Comparison of ENCODE assay signal across 12 cellular contexts in genomic region chr1:8018492-8019228, GRCh38. TPM values are rescaled to one million over a fixed set of nuclear protein-coding genes. Genes with fewer than 3 reads are reported as not detected.
DNase-seq lines count a peak whose midpoint lies in the region; ATAC-seq, FAIRE-seq and TF ChIP-seq lines count a peak whose summit lies in the region.
"Had no signal": no experiment of that assay in that cellular context is flagged by ENCODE, and none has a peak within 500 bp of the region (broad histone marks: within the 10 kb centered on the region; RNA-seq: fewer than 3 reads in every experiment).

No MANE protein-coding gene starts in this region.

- FAIRE-seq in K562 (lab: Jason Lieb, UNC) = no peak
- FAIRE-seq: islet of Langerhans had no signal

- in situ Hi-C loops in GM23248 (cut with MboI) = no loop called here
- in situ Hi-C loops in K562 (cut with MboI) = loop anchor here (5.0 to 10.0 kb wide), 2 partner anchors 294 to 354 kb away; no protein-coding TSS in a partner anchor

- H3F3A ChIP-seq in GM23248 (ENCODE audit: insufficient read depth) = peaks cover 86% of the 10 kb centered on the region

- no peaks in the 10 kb centered on the region for H4K20me1 ChIP-seq in GM23248 (ENCODE audit: insufficient read depth)
- H4K20me1 ChIP-seq in K562 (replicated peaks; ENCODE audit: control insufficient read depth, insufficient read depth, low read length) = no peaks in the 10 kb centered on the region; the same call in 1 of the 2 replicates

- intact Hi-C loops in K562 (cut with micrococcal nuclease) (loop anchor here (5.0 kb wide), 1 partner anchor 351 kb away; no protein-coding TSS in a partner anchor), posterior vena cava (cut with DNase I) (loop anchor here in 1 of 2 donors (10.0 kb wide), 1 partner anchor 326 kb away; no protein-coding TSS in a partner anchor)

- ATAC-seq in K562 = no peak
- ATAC-seq in omental fat pad (ENCODE audit: low FRiP score) = no peak
- ATAC-seq: stimulated activated effector memory CD8-positive, alpha-beta T cell treated with anti-CD3 and anti-CD28 coated beads, Interleukin-12 subunit alpha, Interleukin-12 subunit beta, amount 100 ng/mL, for 72 hours had no signal

- H3K9ac ChIP-seq in GM23248 = no peak overlapping the region
- no peak overlapping the region for H3K9ac ChIP-seq in K562 (ENCODE audit: insufficient read depth in 1 of 2, low read depth in 2 of 2, low read length in 2 of 2)

- BruUV-seq in K562 (replicated peaks; lab: Mats Ljungman, UMichigan) = no TSS peak

- H3K9me1 ChIP-seq in K562 (ENCODE audit: control insufficient read depth, insufficient read depth, low read length) = no peaks in the 10 kb centered on the region

- no peak for DNase-seq in GM23248
- DNase-seq in K562 (ENCODE audit: extremely low read depth in 1 of 4, low spot score in 3 of 4) = no peak
- peak; percentile 66 for DNase-seq in islet precursor cell
- peak; percentile 68 for DNase-seq in retina
- no peak for DNase-seq in posterior vena cava (ENCODE audit: low spot score)
- no peak for DNase-seq in AG08396 (ENCODE audit: low spot score)
- no peak for DNase-seq in omental fat pad (ENCODE audit: low spot score)
- DNase-seq in C1 segment of cervical spinal cord (lab: John Stamatoyannopoulos, UW) = no peak
- DNase-seq: spleen, T-helper 9 cell had no signal

- CTCF ChIA-PET in K562 (lab: Yijun Ruan, JAX; ENCODE audit: low intra/inter-chr PET ratio) = interaction anchor here (1.3 kb wide), 1 partner anchor 36 kb away, joined by 3 read pairs; no protein-coding TSS in a partner anchor

- H3K79me2 ChIP-seq in GM23248 (ENCODE audit: insufficient read depth) (peaks cover 82% of the 10 kb centered on the region), K562 (ENCODE audit: control insufficient read depth, insufficient read depth, low read length) (no peaks in the 10 kb centered on the region)

- H3K27ac ChIP-seq in GM23248 (peak overlapping the region; percentile 3; the same call in 1 of the 2 replicates), K562 (ENCODE audit: extremely low read depth, low read depth, low read length) (no peak overlapping the region)
- H3K27ac ChIP-seq: spleen had no signal

- no peak for TF ChIP-seq CTCF in K562 (IDR thresholded peaks at IDR 0.05 in 2 of 3, conservative IDR thresholded peaks at IDR 0.05 in 1 of 3; ENCODE audit: insufficient read depth in 2 of 3, low read depth in 1 of 3, low read length in 3 of 3)
- TF ChIP-seq CTCF in omental fat pad (IDR thresholded peaks at IDR 0.05) = no peak

- H3K4me3 ChIP-seq in GM23248 (peak overlapping the region; percentile 13; the same call in 1 of the 2 replicates), K562 (no peak overlapping the region)
- H3K4me3 ChIP-seq: spleen had no signal

- no peaks in the 10 kb centered on the region for H3K9me3 ChIP-seq in GM23248 (ENCODE audit: low read depth)
- no peaks in the 10 kb centered on the region for H3K9me3 ChIP-seq in K562 (replicated peaks; ENCODE audit: control insufficient read depth, insufficient read depth, low read depth, low read length)
- H3K9me3 ChIP-seq: spleen had no signal

- no peak for TF ChIP-seq EP300 in K562 (IDR thresholded peaks at IDR 0.05; ENCODE audit: low read length)

- H3K36me3 ChIP-seq in GM23248 (ENCODE audit: low read depth) = no peaks in the 10 kb centered on the region
- H3K36me3 ChIP-seq in K562 (ENCODE audit: control insufficient read depth, insufficient read depth, low read length) = no peaks in the 10 kb centered on the region

- H2AFZ ChIP-seq in GM23248 (no peak overlapping the region), K562 (ENCODE audit: low read depth, low read length) (no peak overlapping the region)

- no peak overlapping the region for H3K4me2 ChIP-seq in GM23248 (ENCODE audit: unreplicated experiment)
- no peak overlapping the region for H3K4me2 ChIP-seq in K562 (ENCODE audit: insufficient read depth, low read length)

- no peaks in the 10 kb centered on the region for H3K27me3 ChIP-seq in GM23248 (replicated peaks; ENCODE audit: insufficient read depth)
- peaks cover 11 to 17% of the 10 kb centered on the region in 2 experiments for H3K27me3 ChIP-seq in K562 (ENCODE audit: control insufficient read depth in 2 of 2, insufficient read depth in 2 of 2, low read length in 2 of 2)

- H3K9me2 ChIP-seq in GM23248 (ENCODE audit: insufficient read depth) = no peaks in the 10 kb centered on the region

- no peak for TF ChIP-seq POLR2A in K562 (conservative IDR thresholded peaks at IDR 0.05)

- TF ChIP-seq RAD21 in K562 (CRISPR knock-in tag; conservative IDR thresholded peaks at IDR 0.05 in 1 of 2, IDR thresholded peaks at IDR 0.05 in 1 of 2) = no peak

- POLR2A ChIA-PET in K562 (lab: Yijun Ruan, JAX) = interaction anchor here (0.7 kb wide), 1 partner anchor 289 kb away, joined by 5 read pairs; no protein-coding TSS in a partner anchor

- H3K4me1 ChIP-seq in GM23248 (ENCODE audit: insufficient read depth) (peaks cover 83% of the 10 kb centered on the region), K562 (replicated peaks in 1 of 2; ENCODE audit: control insufficient read depth in 2 of 2, insufficient read depth in 2 of 2, low read length in 2 of 2) (peaks cover 0 to 7% of the 10 kb centered on the region in 2 experiments; a peak in 1 of 5 replicates)

- 88 to 90% methylated on average over 3 of the region's 3 CpGs for WGBS in GM23248 (ENCODE audit: low coverage in 1 of 2, low lambda C conversion rate in 2 of 2, missing lambda C conversion rate in 2 of 2), 2 experiments
- 2% methylated on average over 3 of the region's 3 CpGs for WGBS in K562 (ENCODE audit: insufficient coverage, low coverage, missing lambda C conversion rate)

TF ChIP-seq in K562, 482 proteins besides CTCF, POLR2A, EP300 and RAD21:
- no peak for TF ChIP-seq NCOA2 (IDR thresholded peaks at IDR 0.05; ENCODE audit: partially characterized antibody in 2 of 2)
- TF ChIP-seq BMI1 (IDR thresholded peaks at IDR 0.05; ENCODE audit: low read length) = peak; percentile 50; the same call in 1 of the 2 replicates
- peak; percentile 88 for TF ChIP-seq CBX2 (IDR thresholded peaks at IDR 0.05; ENCODE audit: insufficient read depth, low read length, poor library complexity, severe bottlenecking)
- peak; percentile 79 for TF ChIP-seq CBX8 (IDR thresholded peaks at IDR 0.05; ENCODE audit: borderline replicate concordance, extremely low read depth, low read depth, low read length, poor library complexity, severe bottlenecking)

RNA-seq across cellular contexts. Expression of gene ERRFI1, which starts 7.4 kb away (rescaled TPM):
- 50.8 and 55.1 TPM in 2 replicates for total RNA-seq in GM23248 (2014; rRNA removed; shearing (Covaris generic))
- polyA plus RNA-seq in GM23248 (2016; fragmentation: Nextera tagmentation; extraction: Ambion mirVana) (29.7 and 31.3 TPM in 2 replicates), K562 (2011; rRNA removed) (1.7 and 4.4 TPM in 2 replicates), K562 (2014; fragmentation: Illumina TruSeq; extraction: Trizol) (1.4 and 1.8 TPM in 2 replicates), K562 (2014; fragmentation: Nextera tagmentation; extraction: Ambion mirVana) (under 1 TPM; 0.67 to 0.72 TPM), K562 (2014; rRNA removed) (0.80 and 2.0 TPM in 2 replicates)
- total RNA-seq in K562 (2011; cell fraction: chromatin; rRNA removed; ENCODE audit: low replicate concordance) = 3.7 and 4.7 TPM in 2 replicates
- 1.7 TPM in 2 replicates for total RNA-seq in K562 (2011; cell fraction: nucleolus; rRNA removed)
- 2.5 and 3.8 TPM in 2 replicates for total RNA-seq in K562 (2011; cell fraction: nucleoplasm; rRNA removed)
- total RNA-seq in K562 (2014; rRNA removed) (0.68 and 0.73 TPM in 2 replicates), K562 (2014; rRNA removed; fragmentation: Illumina TruSeq; extraction: Trizol) (1.5 and 1.8 TPM in 2 replicates), K562 (2015; rRNA removed; fragmentation: Illumina TruSeq; extraction: Trizol) (0.98 and 1.1 TPM in 2 replicates), K562 (2021) (1.6 and 1.9 TPM in 2 replicates), posterior vena cava (100 to 1,000 TPM in 1 of 2 donors, 10 to 100 TPM in 1; 84.4 to 151 TPM), omental fat pad (100 to 1,000 TPM; 108 to 313 (median 204) TPM)
- polyA plus RNA-seq in K562 (2011; cell fraction: cytosol; rRNA removed) = 1.3 and 2.7 TPM in 2 replicates
- polyA plus RNA-seq in K562 (2011; cell fraction: nucleus; rRNA removed) = 3.0 and 4.1 TPM in 2 replicates
- polyA plus RNA-seq in K562 (2012) = 1.9 and 2.1 TPM in 2 replicates
- polyA minus RNA-seq in K562 (2011; rRNA and poly(A)+ RNA removed) = 1.3 and 1.9 TPM in 2 replicates
- polyA minus RNA-seq in K562 (2011; cell fraction: cytosol; rRNA and poly(A)+ RNA removed) = 1.2 and 1.5 TPM in 2 replicates
- polyA minus RNA-seq in K562 (2011; cell fraction: nucleus; rRNA and poly(A)+ RNA removed) = 1.2 and 1.5 TPM in 2 replicates

RNA-seq across cellular contexts. Expression of gene PARK7, which starts 57.1 kb away (rescaled TPM):
- total RNA-seq in GM23248 (2014; rRNA removed; shearing (Covaris generic)) = 191 and 198 TPM in 2 replicates
- 514 and 522 TPM in 2 replicates for polyA plus RNA-seq in GM23248 (2016; fragmentation: Nextera tagmentation; extraction: Ambion mirVana)
- 81.4 and 87.8 TPM in 2 replicates for total RNA-seq in K562 (2011; cell fraction: chromatin; rRNA removed; ENCODE audit: low replicate concordance)
- 72.1 and 72.5 TPM in 2 replicates for total RNA-seq in K562 (2011; cell fraction: nucleolus; rRNA removed)
- 120 and 137 TPM in 2 replicates for total RNA-seq in K562 (2011; cell fraction: nucleoplasm; rRNA removed)
- 338 and 413 TPM in 2 replicates for total RNA-seq in K562 (2014; rRNA removed)
- 431 and 459 TPM in 2 replicates for total RNA-seq in K562 (2014; rRNA removed; fragmentation: Illumina TruSeq; extraction: Trizol)
- total RNA-seq in K562 (2015; rRNA removed; fragmentation: Illumina TruSeq; extraction: Trizol) = 358 and 374 TPM in 2 replicates
- 481 and 484 TPM in 2 replicates for total RNA-seq in K562 (2021)
- polyA plus RNA-seq in K562 (2011; rRNA removed) = 462 and 543 TPM in 2 replicates
- 168 and 348 TPM in 2 replicates for polyA plus RNA-seq in K562 (2011; cell fraction: cytosol; rRNA removed)
- 85.5 and 167 TPM in 2 replicates for polyA plus RNA-seq in K562 (2011; cell fraction: nucleus; rRNA removed)
- polyA plus RNA-seq in K562 (2012) = 387 and 679 TPM in 2 replicates
- polyA plus RNA-seq in K562 (2014; fragmentation: Illumina TruSeq; extraction: Trizol) = 423 and 468 TPM in 2 replicates
- 1,000 to 10,000 TPM; 1,113 to 1,298 TPM for polyA plus RNA-seq in K562 (2014; fragmentation: Nextera tagmentation; extraction: Ambion mirVana)
- polyA plus RNA-seq in K562 (2014; rRNA removed) = 648 and 751 TPM in 2 replicates
- polyA minus RNA-seq in K562 (2011; rRNA and poly(A)+ RNA removed) = 322 and 330 TPM in 2 replicates
- 106 and 108 TPM in 2 replicates for polyA minus RNA-seq in K562 (2011; cell fraction: cytosol; rRNA and poly(A)+ RNA removed)
- 32.7 and 66.8 TPM in 2 replicates for polyA minus RNA-seq in K562 (2011; cell fraction: nucleus; rRNA and poly(A)+ RNA removed)
- 100 to 1,000 TPM; 192 to 209 TPM for total RNA-seq in posterior vena cava
- total RNA-seq in omental fat pad = 100 to 1,000 TPM; 151 to 260 (median 216) TPM

Comparison
In these comparisons a context has a peak if more than half of its experiments do, and no peak if none do; other contexts are left out.
1. DNase-seq: peak in islet precursor cell (single experiment) and retina (single experiment); none in GM23248 (single experiment), K562 (0 of 4), posterior vena cava (single experiment), AG08396 (single experiment), omental fat pad (single experiment) and C1 segment of cervical spinal cord (0 of 14).